1 cellular context compared by ENCODE assay signal in genomic region chr15:57559875-57560274, GRCh38.
TF ChIP-seq lines count a peak whose summit lies in the region.

No MANE protein-coding gene starts in this region.

TF ChIP-seq in HepG2, 621 proteins besides CTCF, POLR2A, EP300 and RAD21 (continued from another document and continues in another):
- TF ChIP-seq HMGXB3 (CRISPR knock-in tag; IDR thresholded peaks at IDR 0.05; ENCODE audit: borderline replicate concordance) (no peak), SYNCRIP (IDR thresholded peaks at IDR 0.05; ENCODE audit: insufficient read depth, low read depth, low read length) (no peak), ATF7 (IDR thresholded peaks at IDR 0.05) (no peak), ATF7 (CRISPR knock-in tag; IDR thresholded peaks at IDR 0.05) (no peak), HNRNPK (IDR thresholded peaks at IDR 0.05; ENCODE audit: low read depth, low read length, poor library complexity, severe bottlenecking) (no peak), KDM5B (CRISPR knock-in tag; IDR thresholded peaks at IDR 0.05; ENCODE audit: borderline replicate concordance) (no peak), SOX5 (CRISPR knock-in tag; IDR thresholded peaks at IDR 0.05; ENCODE audit: borderline replicate concordance) (no peak), HNF1A (IDR thresholded peaks at IDR 0.05; ENCODE audit: low read depth) (no peak), HNF1A (CRISPR knock-in tag; IDR thresholded peaks at IDR 0.05; ENCODE audit: borderline replicate concordance) (no peak), ZNF460 (CRISPR knock-in tag; IDR thresholded peaks at IDR 0.05; ENCODE audit: borderline replicate concordance) (no peak), ZNF709 (CRISPR knock-in tag; IDR thresholded peaks at IDR 0.05) (no peak), HHEX (CRISPR knock-in tag; IDR thresholded peaks at IDR 0.05) (no peak), PAF1 (CRISPR knock-in tag; IDR thresholded peaks at IDR 0.05) (no peak), ZNF124 (CRISPR knock-in tag; IDR thresholded peaks at IDR 0.05) (peak; percentile 58; the same call in 1 of the 2 replicates), ESRRA (CRISPR knock-in tag; IDR thresholded peaks at IDR 0.05; ENCODE audit: low read depth) (no peak), ZNF318 (CRISPR knock-in tag; IDR thresholded peaks at IDR 0.05) (no peak), ZNF644 (CRISPR knock-in tag; IDR thresholded peaks at IDR 0.05; ENCODE audit: low read depth) (peak; percentile 69; the same call in 1 of the 2 replicates), ATF1 (CRISPR knock-in tag; IDR thresholded peaks at IDR 0.05) (no peak), CEBPB (IDR thresholded peaks at IDR 0.05; ENCODE audit: borderline replicate concordance, low read depth, low read length) (peak; percentile 82), DNMT1 (CRISPR knock-in tag; IDR thresholded peaks at IDR 0.05) (no peak), RAD51 (IDR thresholded peaks at IDR 0.05; ENCODE audit: borderline replicate concordance) (no peak), E2F5 (CRISPR knock-in tag; conservative IDR thresholded peaks at IDR 0.05) (no peak), FOXM1 (CRISPR knock-in tag; IDR thresholded peaks at IDR 0.05) (no peak), HNF1B (CRISPR knock-in tag; IDR thresholded peaks at IDR 0.05) (no peak), SALL1 (CRISPR knock-in tag; IDR thresholded peaks at IDR 0.05) (peak; percentile 47), ZNF501 (CRISPR knock-in tag; IDR thresholded peaks at IDR 0.05) (no peak), ARNT (IDR thresholded peaks at IDR 0.05) (no peak), ZNF362 (CRISPR knock-in tag; IDR thresholded peaks at IDR 0.05; ENCODE audit: borderline replicate concordance) (no peak), ZKSCAN8 (CRISPR knock-in tag; IDR thresholded peaks at IDR 0.05; ENCODE audit: borderline replicate concordance) (no peak), ZNF317 (CRISPR knock-in tag; IDR thresholded peaks at IDR 0.05) (no peak), ZNF674 (CRISPR knock-in tag; IDR thresholded peaks at IDR 0.05; ENCODE audit: low read depth) (no peak), NCOR1 (IDR thresholded peaks at IDR 0.05; ENCODE audit: borderline replicate concordance, low read length) (no peak; the same call in 1 of the 2 replicates), ZSCAN29 (CRISPR knock-in tag; conservative IDR thresholded peaks at IDR 0.05) (no peak), KLF6 (CRISPR knock-in tag; IDR thresholded peaks at IDR 0.05) (no peak), ZNF562 (CRISPR knock-in tag; IDR thresholded peaks at IDR 0.05; ENCODE audit: borderline replicate concordance) (no peak), ZEB1 (IDR thresholded peaks at IDR 0.05; ENCODE audit: insufficient replicate concordance, low read depth) (peak; percentile 49), TBX2 (CRISPR knock-in tag; IDR thresholded peaks at IDR 0.05; ENCODE audit: borderline replicate concordance) (no peak), ZMYM2 (CRISPR knock-in tag; IDR thresholded peaks at IDR 0.05) (no peak), DRAP1 (CRISPR knock-in tag; IDR thresholded peaks at IDR 0.05) (0 out of 2 replicates have a peak, but pooled peaks have one; percentile 10), DNMT3B (CRISPR knock-in tag; conservative IDR thresholded peaks at IDR 0.05) (no peak), HCFC1 (IDR thresholded peaks at IDR 0.05; ENCODE audit: low read depth, low read length) (no peak)
